16 cellular contexts compared by ENCODE assay signal in genomic region chr19:42471554-42472249, GRCh38. TPM values are rescaled to one million over a fixed set of nuclear protein-coding genes. Genes with fewer than 3 reads are reported as not detected.
DNase-seq lines count a peak whose midpoint lies in the region; ATAC-seq, FAIRE-seq and TF ChIP-seq lines count a peak whose summit lies in the region.
"Had no signal": no experiment of that assay in that cellular context is flagged by ENCODE, and none has a peak within 500 bp of the region (broad histone marks: within the 10 kb centered on the region; RNA-seq: fewer than 3 reads in every experiment).

No MANE protein-coding gene starts in this region.

- POLR2A ChIA-PET in HepG2 (lab: Yijun Ruan, JAX): interaction anchor here (1.1 to 4.5 kb wide), 3 partner anchors 27 to 57 kb away, joined by 3 to 25 read pairs (median 5); partner anchors contain the start of gene CEACAM1

- H3K9ac ChIP-seq in colonic mucosa (ENCODE audit: low read depth in 2 of 2, low read length in 2 of 2) (peak overlapping the region in 1 of 2 donors; percentile 34), HepG2 (ENCODE audit: insufficient read depth, low read depth, low read length) (no peak overlapping the region)

- intact Hi-C loops in Calu3 (cut with micrococcal nuclease; ENCODE audit: unreplicated experiment): no loop called here
- intact Hi-C loops in colonic mucosa (cut with DNase I): no loop called here
- intact Hi-C loops in HepG2 (cut with micrococcal nuclease; ENCODE audit: unreplicated experiment): no loop called here

- H3K27me3 Mint-ChIP-seq in Calu3 (ENCODE audit: unreplicated experiment): no peaks in the 10 kb centered on the region
- H3K27me3 Mint-ChIP-seq in stimulated activated memory B cell treated with anti-CD40 and anti-IgM and Interleukin-4, amounts not matched to agents 10 μg/mL and 1 μg/mL and 100 μg/mL, for 72 hours: no peaks in the 10 kb centered on the region
- H3K27me3 Mint-ChIP-seq: activated B cell treated with CpG ODN at 0.5 μM for 24 hours, memory B cell had no signal

- CTCF ChIA-PET in Calu3 (lab: Charles Lee): interaction anchor here (0.6 to 1.3 kb wide), 5 partner anchors 10 to 67 kb away, joined by 3 to 7 read pairs (median 3); no protein-coding TSS in a partner anchor
- CTCF ChIA-PET in HepG2 (lab: Yijun Ruan, JAX; ENCODE audit: low intra/inter-chr PET ratio, low total read pairs): no interaction called here

- in situ Hi-C loops in HepG2 (cut with HindIII; ENCODE audit: extremely low pct_ligation_motif_present, low pct_unique_long_range_greater_than_20kb): no loop called here

- TF ChIP-seq POLR2A in HepG2 (IDR thresholded peaks at IDR 0.05; ENCODE audit: insufficient read depth in 1 of 2, low read depth in 2 of 2, low read length in 2 of 2): no peak

- H3K27ac ChIP-seq in colonic mucosa: peak overlapping the region; percentile 20
- no peak overlapping the region for H3K27ac ChIP-seq in HepG2 (ENCODE audit: extremely low read length, insufficient read depth, low read length)
- H3K27ac ChIP-seq: thoracic aorta had no signal

- BruUV-seq in Calu3 (replicated peaks; lab: Mats Ljungman, UMichigan): no TSS peak
- BruUV-seq in HepG2 (replicated peaks; lab: Mats Ljungman, UMichigan): no TSS peak

- ATAC-seq in HepG2: no peak
- no peak for ATAC-seq in GM21390 (IDR thresholded peaks at IDR 0.05; ENCODE audit: unreplicated experiment)
- no peak for ATAC-seq in stimulated activated memory B cell treated with anti-CD40 and anti-IgM and Interleukin-4, amounts not matched to agents 10 μg/mL and 1 μg/mL and 100 μg/mL, for 72 hours
- ATAC-seq: activated naive CD4-positive, alpha-beta T cell treated with anti-CD3 and anti-CD28 coated beads, Interleukin-2, amount 50 U/mL, for 72 hours; SK-N-SH treated with all-trans-retinoic acid at 6 μM for 48 hours had no signal

- H4K20me1 ChIP-seq in HepG2 (ENCODE audit: insufficient read depth, low read length): no peaks in the 10 kb centered on the region

- no peak overlapping the region for H3K4me3 Mint-ChIP-seq in Calu3 (ENCODE audit: low read depth, unreplicated experiment)
- no peak overlapping the region for H3K4me3 Mint-ChIP-seq in stimulated activated memory B cell treated with anti-CD40 and anti-IgM and Interleukin-4, amounts not matched to agents 10 μg/mL and 1 μg/mL and 100 μg/mL, for 72 hours
- H3K4me3 Mint-ChIP-seq: activated B cell treated with CpG ODN at 0.5 μM for 24 hours, memory B cell had no signal

- no peaks in the 10 kb centered on the region for H3K9me3 Mint-ChIP-seq in Calu3 (ENCODE audit: low read depth, unreplicated experiment)
- no peaks in the 10 kb centered on the region for H3K9me3 Mint-ChIP-seq in stimulated activated memory B cell treated with anti-CD40 and anti-IgM and Interleukin-4, amounts not matched to agents 10 μg/mL and 1 μg/mL and 100 μg/mL, for 72 hours
- H3K9me3 Mint-ChIP-seq: activated B cell treated with CpG ODN at 0.5 μM for 24 hours; activated naive CD4-positive, alpha-beta T cell treated with anti-CD3 and anti-CD28 coated beads, Interleukin-2, amount 50 U/mL, for 72 hours; memory B cell had no signal

- peaks cover 10% of the 10 kb centered on the region for H3K4me1 ChIP-seq in colonic mucosa
- H3K4me1 ChIP-seq in HepG2 (ENCODE audit: insufficient read depth, low read length): peaks cover 59% of the 10 kb centered on the region

- no peak for FAIRE-seq in HepG2 (lab: Jason Lieb, UNC)

- H3K27ac Mint-ChIP-seq in Calu3 (ENCODE audit: unreplicated experiment): no peak overlapping the region
- no peak overlapping the region for H3K27ac Mint-ChIP-seq in stimulated activated memory B cell treated with anti-CD40 and anti-IgM and Interleukin-4, amounts not matched to agents 10 μg/mL and 1 μg/mL and 100 μg/mL, for 72 hours
- H3K27ac Mint-ChIP-seq: activated B cell treated with CpG ODN at 0.5 μM for 24 hours; activated naive CD4-positive, alpha-beta T cell treated with anti-CD3 and anti-CD28 coated beads, Interleukin-2, amount 50 U/mL, for 72 hours; memory B cell had no signal

- DNase-seq in Calu3: peak; percentile 61
- DNase-seq in LNCaP clone FGC (ENCODE audit: low read depth): peak; percentile 71
- peak; percentile 68 for DNase-seq in colonic mucosa
- no peak for DNase-seq in HepG2 (ENCODE audit: low spot score)
- DNase-seq in KG1 (lab: John Stamatoyannopoulos, UW): no peak
- DNase-seq in activated CD8-positive, alpha-beta memory T cell treated with anti-CD3 and anti-CD28 coated beads for 24 hours: no peak
- DNase-seq: activated B cell treated with CpG ODN at 0.5 μM for 24 hours, cerebellar nuclear complex, NCI-H2107 had no signal

- peak overlapping the region; percentile 11 for H2AFZ ChIP-seq in HepG2 (ENCODE audit: low read length)

- H3K36me3 ChIP-seq in colonic mucosa (no peaks in the 10 kb centered on the region), HepG2 (replicated peaks in 1 of 2; ENCODE audit: control insufficient read depth in 1 of 2, insufficient read depth in 2 of 2, low read length in 2 of 2) (no peaks in the 10 kb centered on the region)
- H3K36me3 ChIP-seq: thoracic aorta had no signal

- no peak for TF ChIP-seq CTCF in Calu3 (IDR thresholded peaks at IDR 0.05; ENCODE audit: unreplicated experiment)
- TF ChIP-seq CTCF in LNCaP clone FGC (IDR thresholded peaks at IDR 0.05; ENCODE audit: control insufficient read depth, extremely low read depth, insufficient read depth): no peak
- TF ChIP-seq CTCF in colonic mucosa (IDR thresholded peaks at IDR 0.05): no peak
- TF ChIP-seq CTCF in HepG2 (CRISPR knock-in tag; IDR thresholded peaks at IDR 0.05): no peak

- H3K4me1 Mint-ChIP-seq in Calu3 (ENCODE audit: low read depth, unreplicated experiment): peaks cover 48% of the 10 kb centered on the region
- peaks cover 15% of the 10 kb centered on the region for H3K4me1 Mint-ChIP-seq in stimulated activated memory B cell treated with anti-CD40 and anti-IgM and Interleukin-4, amounts not matched to agents 10 μg/mL and 1 μg/mL and 100 μg/mL, for 72 hours

- H3K4me3 ChIP-seq in LNCaP clone FGC (ENCODE audit: low read depth, low read length): peak overlapping the region; percentile 16; the same call in 1 of the 2 replicates
- no peak overlapping the region for H3K4me3 ChIP-seq in colonic mucosa
- no peak overlapping the region for H3K4me3 ChIP-seq in HepG2 (replicated peaks in 1 of 3; ENCODE audit: insufficient read depth in 1 of 3, low read depth in 2 of 3, low read length in 3 of 3)
- H3K4me3 ChIP-seq: thoracic aorta had no signal

- H3K27me3 ChIP-seq in colonic mucosa (no peaks in the 10 kb centered on the region), HepG2 (ENCODE audit: control insufficient read depth in 1 of 2, insufficient read depth in 2 of 2, low read length in 2 of 2) (no peaks in the 10 kb centered on the region)

- TF ChIP-seq EP300 in HepG2 (IDR thresholded peaks at IDR 0.05; ENCODE audit: low read depth in 2 of 2, low read length in 2 of 2) (no peak), HepG2 (CRISPR knock-in tag; IDR thresholded peaks at IDR 0.05; ENCODE audit: borderline replicate concordance) (no peak)

- 82% methylated on average over 7 of the region's 7 CpGs for WGBS in HepG2 (ENCODE audit: low lambda C conversion rate)

- TF ChIP-seq RAD21 in HepG2 (CRISPR knock-in tag; IDR thresholded peaks at IDR 0.05): no peak

- H3K36me3 Mint-ChIP-seq in Calu3 (ENCODE audit: insufficient read depth, unreplicated experiment): peaks cover 7% of the 10 kb centered on the region
- H3K36me3 Mint-ChIP-seq in stimulated activated memory B cell treated with anti-CD40 and anti-IgM and Interleukin-4, amounts not matched to agents 10 μg/mL and 1 μg/mL and 100 μg/mL, for 72 hours: no peaks in the 10 kb centered on the region
- H3K36me3 Mint-ChIP-seq: activated naive CD4-positive, alpha-beta T cell treated with anti-CD3 and anti-CD28 coated beads, Interleukin-2, amount 50 U/mL, for 72 hours; memory B cell had no signal

- H3K9me3 ChIP-seq in colonic mucosa (no peaks in the 10 kb centered on the region), HepG2 (ENCODE audit: low read length) (no peaks in the 10 kb centered on the region)
- H3K9me3 ChIP-seq: thoracic aorta had no signal

- H3K79me2 ChIP-seq in HepG2 (ENCODE audit: insufficient read depth, low read length): no peaks in the 10 kb centered on the region

- no peak overlapping the region for H3K4me2 ChIP-seq in HepG2 (ENCODE audit: low read depth, low read length)

RNA-seq across cellular contexts. Expression of gene CXCL17, which starts 29.0 kb away (rescaled TPM):
- 3.8 and 4.0 TPM in 2 replicates for total RNA-seq in Calu3 (2022)
- not detected for total RNA-seq in colonic mucosa
- total RNA-seq in HepG2 (2016; rRNA removed; fragmentation: Illumina TruSeq; extraction: Trizol): not detected in 2 replicates
- not detected in 2 replicates for total RNA-seq in HepG2 (2016; cell fraction: cytosol; rRNA removed; fragmentation: Illumina TruSeq; extraction: Trizol; ENCODE audit: low read depth)
- not detected in 2 replicates for total RNA-seq in HepG2 (2016; cell fraction: insoluble cytoplasmic fraction; rRNA removed; fragmentation: Illumina TruSeq; extraction: Trizol)
- total RNA-seq in HepG2 (2016; cell fraction: membrane; rRNA removed; fragmentation: Illumina TruSeq; extraction: Trizol): not detected in 2 replicates
- not detected in 2 replicates for total RNA-seq in HepG2 (2016; cell fraction: nucleus; rRNA removed; fragmentation: Illumina TruSeq; extraction: Trizol)
- polyA plus RNA-seq in HepG2 (2011; rRNA removed): 0.10 and 0.12 TPM in 2 replicates
- polyA plus RNA-seq in HepG2 (2011; cell fraction: cytosol; rRNA removed): 0.06 and 0.07 TPM in 2 replicates
- polyA plus RNA-seq in HepG2 (2011; cell fraction: nucleus; rRNA removed): not detected in 2 replicates
- polyA plus RNA-seq in HepG2 (2012): 0.23 TPM in 1 of 2 replicates, not detected in the other
- polyA plus RNA-seq in HepG2 (2016; cell fraction: cytosol; fragmentation: Illumina TruSeq; extraction: Trizol; ENCODE audit: low read depth): not detected in 2 replicates
- polyA plus RNA-seq in HepG2 (2016; cell fraction: insoluble cytoplasmic fraction; fragmentation: Illumina TruSeq; extraction: Trizol; ENCODE audit: low read depth): not detected in 2 replicates
- polyA plus RNA-seq in HepG2 (2016; cell fraction: membrane; fragmentation: Illumina TruSeq; extraction: Trizol; ENCODE audit: low read depth): not detected in 2 replicates
- not detected in 2 replicates for polyA plus RNA-seq in HepG2 (2016; cell fraction: nucleus; fragmentation: Illumina TruSeq; extraction: Trizol; ENCODE audit: insufficient read depth, low read depth)
- not detected in 2 replicates for polyA minus RNA-seq in HepG2 (2011; rRNA and poly(A)+ RNA removed; ENCODE audit: low replicate concordance)
- polyA minus RNA-seq in HepG2 (2011; cell fraction: cytosol; rRNA and poly(A)+ RNA removed): not detected in 2 replicates
- polyA minus RNA-seq in HepG2 (2011; cell fraction: nucleus; rRNA and poly(A)+ RNA removed): not detected in 2 replicates
- total RNA-seq: activated B cell treated with CpG ODN at 0.5 μM for 24 hours; activated naive CD4-positive, alpha-beta T cell treated with anti-CD3 and anti-CD28 coated beads, Interleukin-2, amount 50 U/mL, for 72 hours; osteocyte had no signal

RNA-seq across cellular contexts. Expression of gene LIPE, which starts 44.5 kb away (rescaled TPM):
- 17.1 and 22.0 TPM in 2 replicates for total RNA-seq in Calu3 (2022)
- 10 to 100 TPM in 1 of 2 donors, 1 to 10 TPM in 1; 9.6 to 16.0 TPM for total RNA-seq in colonic mucosa
- not detected in 2 replicates for total RNA-seq in HepG2 (2016; rRNA removed; fragmentation: Illumina TruSeq; extraction: Trizol)
- total RNA-seq in HepG2 (2016; cell fraction: cytosol; rRNA removed; fragmentation: Illumina TruSeq; extraction: Trizol; ENCODE audit: low read depth): not detected in 2 replicates
- total RNA-seq in HepG2 (2016; cell fraction: insoluble cytoplasmic fraction; rRNA removed; fragmentation: Illumina TruSeq; extraction: Trizol): not detected in 2 replicates
- total RNA-seq in HepG2 (2016; cell fraction: membrane; rRNA removed; fragmentation: Illumina TruSeq; extraction: Trizol): not detected in 2 replicates
- not detected in 2 replicates for total RNA-seq in HepG2 (2016; cell fraction: nucleus; rRNA removed; fragmentation: Illumina TruSeq; extraction: Trizol)
- polyA plus RNA-seq in HepG2 (2011; rRNA removed): 0.20 TPM in 1 of 2 replicates, not detected in the other
- 0.08 and 0.13 TPM in 2 replicates for polyA plus RNA-seq in HepG2 (2011; cell fraction: cytosol; rRNA removed)
- 0.03 TPM in 1 of 2 replicates, not detected in the other for polyA plus RNA-seq in HepG2 (2011; cell fraction: nucleus; rRNA removed)
- 0.13 and 0.15 TPM in 2 replicates for polyA plus RNA-seq in HepG2 (2012)
- polyA plus RNA-seq in HepG2 (2016; cell fraction: cytosol; fragmentation: Illumina TruSeq; extraction: Trizol; ENCODE audit: low read depth): not detected in 2 replicates
- polyA plus RNA-seq in HepG2 (2016; cell fraction: insoluble cytoplasmic fraction; fragmentation: Illumina TruSeq; extraction: Trizol; ENCODE audit: low read depth): not detected in 2 replicates
- polyA plus RNA-seq in HepG2 (2016; cell fraction: membrane; fragmentation: Illumina TruSeq; extraction: Trizol; ENCODE audit: low read depth): not detected in 2 replicates
- not detected in 2 replicates for polyA plus RNA-seq in HepG2 (2016; cell fraction: nucleus; fragmentation: Illumina TruSeq; extraction: Trizol; ENCODE audit: insufficient read depth, low read depth)
- polyA minus RNA-seq in HepG2 (2011; rRNA and poly(A)+ RNA removed; ENCODE audit: low replicate concordance): not detected in 2 replicates
- polyA minus RNA-seq in HepG2 (2011; cell fraction: cytosol; rRNA and poly(A)+ RNA removed): not detected in 2 replicates
- polyA minus RNA-seq in HepG2 (2011; cell fraction: nucleus; rRNA and poly(A)+ RNA removed): not detected in 2 replicates

RNA-seq across cellular contexts. Expression of gene CEACAM1, which starts 56.6 kb away (rescaled TPM):
- 132 and 159 TPM in 2 replicates for total RNA-seq in Calu3 (2022)
- 100 to 1,000 TPM; 251 to 510 TPM for total RNA-seq in colonic mucosa
- total RNA-seq in HepG2 (2016; rRNA removed; fragmentation: Illumina TruSeq; extraction: Trizol): 9.6 and 13.5 TPM in 2 replicates
- total RNA-seq in HepG2 (2016; cell fraction: cytosol; rRNA removed; fragmentation: Illumina TruSeq; extraction: Trizol; ENCODE audit: low read depth): 2.4 and 3.1 TPM in 2 replicates
- total RNA-seq in HepG2 (2016; cell fraction: insoluble cytoplasmic fraction; rRNA removed; fragmentation: Illumina TruSeq; extraction: Trizol): 8.3 and 13.2 TPM in 2 replicates
- total RNA-seq in HepG2 (2016; cell fraction: membrane; rRNA removed; fragmentation: Illumina TruSeq; extraction: Trizol): 7.7 and 9.3 TPM in 2 replicates
- total RNA-seq in HepG2 (2016; cell fraction: nucleus; rRNA removed; fragmentation: Illumina TruSeq; extraction: Trizol): 22.7 and 31.8 TPM in 2 replicates
- polyA plus RNA-seq in HepG2 (2011; rRNA removed): 272 and 332 TPM in 2 replicates
- 102 and 103 TPM in 2 replicates for polyA plus RNA-seq in HepG2 (2011; cell fraction: cytosol; rRNA removed)
- polyA plus RNA-seq in HepG2 (2011; cell fraction: nucleus; rRNA removed): 369 and 382 TPM in 2 replicates
- 97.8 and 119 TPM in 2 replicates for polyA plus RNA-seq in HepG2 (2012)
- polyA plus RNA-seq in HepG2 (2016; cell fraction: cytosol; fragmentation: Illumina TruSeq; extraction: Trizol; ENCODE audit: low read depth): 4.9 and 5.5 TPM in 2 replicates
- 23.8 and 26.6 TPM in 2 replicates for polyA plus RNA-seq in HepG2 (2016; cell fraction: insoluble cytoplasmic fraction; fragmentation: Illumina TruSeq; extraction: Trizol; ENCODE audit: low read depth)
- polyA plus RNA-seq in HepG2 (2016; cell fraction: membrane; fragmentation: Illumina TruSeq; extraction: Trizol; ENCODE audit: low read depth): 8.8 and 10.6 TPM in 2 replicates
- polyA plus RNA-seq in HepG2 (2016; cell fraction: nucleus; fragmentation: Illumina TruSeq; extraction: Trizol; ENCODE audit: insufficient read depth, low read depth): 77.3 and 85.7 TPM in 2 replicates
- 0.07 and 87.5 TPM in 2 replicates for polyA minus RNA-seq in HepG2 (2011; rRNA and poly(A)+ RNA removed; ENCODE audit: low replicate concordance)
- 61.3 and 65.7 TPM in 2 replicates for polyA minus RNA-seq in HepG2 (2011; cell fraction: cytosol; rRNA and poly(A)+ RNA removed)
- polyA minus RNA-seq in HepG2 (2011; cell fraction: nucleus; rRNA and poly(A)+ RNA removed): 122 and 160 TPM in 2 replicates
- total RNA-seq: osteocyte had no signal

Comparison
In these comparisons a context has a peak if more than half of its experiments do, and no peak if none do; other contexts are left out.
1. DNase-seq: peak in Calu3 (single experiment), LNCaP clone FGC (single experiment) and colonic mucosa (single experiment); none in HepG2 (single experiment), KG1 (single experiment) and activated CD8-positive, alpha-beta memory T cell treated with anti-CD3 and anti-CD28 coated beads for 24 hours (single experiment).
2. RNA of gene LIPE, which starts 44.5 kb away (total RNA-seq): 17.1 to 22.0 TPM in Calu3 and 9.6 to 16.0 TPM in colonic mucosa; not detected in HepG2; every median in the first group is over 10 times any median in the second.